ENCODE assay signal across 18 cellular contexts in genomic region chr7:98969386-98969785, GRCh38.
DNase-seq lines count a peak whose midpoint lies in the region; ATAC-seq and TF ChIP-seq lines count a peak whose summit lies in the region.
"Had no signal": no experiment of that assay in that cellular context is flagged by ENCODE, and none has a peak within 500 bp of the region (broad histone marks: within the 10 kb centered on the region; RNA-seq: fewer than 3 reads in every experiment).

No MANE protein-coding gene starts in this region.

- no peak overlapping the region for H3K4me3 Mint-ChIP-seq in glutamatergic neuron (ENCODE audit: unreplicated experiment)
- no peak overlapping the region for H3K4me3 Mint-ChIP-seq in nephron progenitor cell
- H3K4me3 Mint-ChIP-seq: CD14-positive monocyte; CD4-positive, alpha-beta memory T cell; GM23338 had no signal

- H3K27me3 Mint-ChIP-seq in glutamatergic neuron (ENCODE audit: unreplicated experiment): no peaks in the 10 kb centered on the region
- H3K27me3 Mint-ChIP-seq in nephron progenitor cell (ENCODE audit: low read depth, poor library complexity): no peaks in the 10 kb centered on the region
- H3K27me3 Mint-ChIP-seq: CD4-positive, alpha-beta memory T cell had no signal

- no peaks in the 10 kb centered on the region for H3K27me3 ChIP-seq in upper lobe of right lung
- H3K27me3 ChIP-seq: BLaER1 had no signal

- no peak for TF ChIP-seq CTCF in glutamatergic neuron (IDR thresholded peaks at IDR 0.05; ENCODE audit: partially characterized antibody, unreplicated experiment)
- no peak for TF ChIP-seq CTCF in nephron progenitor cell (IDR thresholded peaks at IDR 0.05)
- no peak for TF ChIP-seq CTCF in upper lobe of right lung (IDR thresholded peaks at IDR 0.05)

- ATAC-seq in upper lobe of right lung (peak; percentile 8), HG03520 (IDR thresholded peaks at IDR 0.05; ENCODE audit: unreplicated experiment) (no peak)
- ATAC-seq in activated naive CD4-positive, alpha-beta T cell treated with anti-CD3 and anti-CD28 coated beads, Interleukin-2, amount 50 U/mL, for 72 hours: no peak
- ATAC-seq: A549, GM23338 had no signal

- intact Hi-C loops in upper lobe of right lung (cut with DNase I): no loop called here

- H3K4me1 ChIP-seq in upper lobe of right lung: no peaks in the 10 kb centered on the region
- H3K4me1 ChIP-seq: A549, BLaER1 had no signal

- H3K36me3 Mint-ChIP-seq in glutamatergic neuron (ENCODE audit: unreplicated experiment): no peaks in the 10 kb centered on the region
- peaks cover 81% of the 10 kb centered on the region for H3K36me3 Mint-ChIP-seq in nephron progenitor cell (ENCODE audit: low read depth)
- H3K36me3 Mint-ChIP-seq in activated naive CD4-positive, alpha-beta T cell treated with anti-CD3 and anti-CD28 coated beads, Interleukin-2, amount 50 U/mL, for 72 hours: peaks cover 16 to 36% of the 10 kb centered on the region in 2 donors

- peaks cover 1% of the 10 kb centered on the region for H3K9me3 Mint-ChIP-seq in glutamatergic neuron (ENCODE audit: unreplicated experiment)
- no peaks in the 10 kb centered on the region for H3K9me3 Mint-ChIP-seq in nephron progenitor cell
- H3K9me3 Mint-ChIP-seq in activated naive CD4-positive, alpha-beta T cell treated with anti-CD3 and anti-CD28 coated beads, Interleukin-2, amount 50 U/mL, for 72 hours: no peaks in the 10 kb centered on the region
- H3K9me3 Mint-ChIP-seq: CD14-positive monocyte; CD4-positive, alpha-beta memory T cell; GM23338 had no signal

- H3K4me3 ChIP-seq in upper lobe of right lung: no peak overlapping the region
- H3K4me3 ChIP-seq: A549, BLaER1, GM23338 had no signal

- no peak overlapping the region for H3K27ac ChIP-seq in upper lobe of right lung
- H3K27ac ChIP-seq: 22Rv1, A549, BLaER1 had no signal

- DNase-seq in activated effector memory CD4-positive, alpha-beta T cell treated with anti-CD3 and anti-CD28 coated beads, Interleukin-2, amount 50 U/mL, for 16 hours: peak; percentile 34
- no peak for DNase-seq in activated effector memory CD4-positive, alpha-beta T cell treated with Interleukin-2 at 50 U/mL for 16 hours
- no peak for DNase-seq in glutamatergic neuron
- no peak for DNase-seq in nephron progenitor cell
- DNase-seq in upper lobe of right lung: peak; percentile 31
- DNase-seq in HPDE6-E6E7 (ENCODE audit: extremely low spot score): no peak
- DNase-seq in activated naive CD4-positive, alpha-beta T cell treated with anti-CD3 and anti-CD28 coated beads, Interleukin-2, amount 50 U/mL, for 72 hours (ENCODE audit: low spot score in 2 of 2): no peak
- DNase-seq: AML-193; CD4-positive, alpha-beta memory T cell; DMS79 treated with DMSO at 0.1 percent for 48 hours; GF-D8; HCEC 1CT had no signal

- H3K27ac Mint-ChIP-seq in glutamatergic neuron (ENCODE audit: unreplicated experiment): peak overlapping the region; percentile 2
- peak overlapping the region; percentile 79 for H3K27ac Mint-ChIP-seq in nephron progenitor cell
- peak overlapping the region in 1 of 2 donors; percentile 32 for H3K27ac Mint-ChIP-seq in activated naive CD4-positive, alpha-beta T cell treated with anti-CD3 and anti-CD28 coated beads, Interleukin-2, amount 50 U/mL, for 72 hours
- H3K27ac Mint-ChIP-seq: GM23338 had no signal

- peaks cover 100% of the 10 kb centered on the region for H3K36me3 ChIP-seq in upper lobe of right lung

- H3K4me1 Mint-ChIP-seq in glutamatergic neuron (ENCODE audit: low read depth, unreplicated experiment): no peaks in the 10 kb centered on the region
- no peaks in the 10 kb centered on the region for H3K4me1 Mint-ChIP-seq in nephron progenitor cell
- H3K4me1 Mint-ChIP-seq: CD14-positive monocyte, GM23338 had no signal

- H3K9me3 ChIP-seq in upper lobe of right lung: no peaks in the 10 kb centered on the region
- H3K9me3 ChIP-seq: A549, BLaER1 had no signal

Comparison
In these comparisons a context has a peak if more than half of its experiments do, and no peak if none do; other contexts are left out.
1. DNase-seq: peak in activated effector memory CD4-positive, alpha-beta T cell treated with anti-CD3 and anti-CD28 coated beads, Interleukin-2, amount 50 U/mL, for 16 hours (single experiment) and upper lobe of right lung (single experiment); none in activated effector memory CD4-positive, alpha-beta T cell treated with Interleukin-2 at 50 U/mL for 16 hours (single experiment), glutamatergic neuron (single experiment), nephron progenitor cell (single experiment), HPDE6-E6E7 (single experiment) and activated naive CD4-positive, alpha-beta T cell treated with anti-CD3 and anti-CD28 coated beads, Interleukin-2, amount 50 U/mL, for 72 hours (0 of 2).